ENCODE assay signal across 1 cellular context in the genomic region with DNA sequence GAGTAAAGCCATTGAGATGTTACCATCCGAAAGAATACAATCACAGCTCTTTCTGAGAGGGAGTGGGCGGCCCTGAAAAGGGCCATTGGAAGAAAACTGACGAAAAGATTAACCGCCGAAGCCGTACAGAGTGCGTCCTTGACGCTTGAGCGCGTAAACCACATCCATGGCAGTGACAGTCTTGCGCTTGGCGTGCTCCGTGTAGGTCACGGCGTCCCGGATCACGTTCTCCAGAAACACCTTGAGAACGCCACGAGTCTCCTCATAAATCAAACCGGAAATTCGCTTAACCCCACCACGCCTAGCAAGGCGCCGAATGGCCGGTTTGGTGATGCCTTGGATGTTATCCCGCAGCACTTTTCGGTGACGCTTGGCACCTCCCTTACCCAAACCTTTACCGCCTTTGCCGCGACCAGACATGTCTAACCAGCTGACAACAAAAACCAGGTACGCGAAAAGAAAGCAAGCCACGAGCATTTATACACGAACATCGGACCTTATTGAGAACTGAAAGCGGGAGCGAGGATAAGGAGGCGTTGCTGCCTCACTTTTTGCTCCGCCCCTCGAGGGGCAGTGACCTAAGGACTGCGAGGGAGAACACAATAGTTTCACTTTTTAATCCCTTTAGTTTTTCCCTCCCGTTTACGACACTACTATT.
TF ChIP-seq lines count a peak whose summit lies in the region.

No MANE protein-coding gene starts in this region.

TF ChIP-seq in SK-N-SH, 30 proteins besides CTCF, POLR2A, EP300 and RAD21 (continued from another document):
- peak; percentile 94 for TF ChIP-seq RXRA (IDR thresholded peaks at IDR 0.05; ENCODE audit: borderline replicate concordance, low read depth)
- TF ChIP-seq, protein P1, sequence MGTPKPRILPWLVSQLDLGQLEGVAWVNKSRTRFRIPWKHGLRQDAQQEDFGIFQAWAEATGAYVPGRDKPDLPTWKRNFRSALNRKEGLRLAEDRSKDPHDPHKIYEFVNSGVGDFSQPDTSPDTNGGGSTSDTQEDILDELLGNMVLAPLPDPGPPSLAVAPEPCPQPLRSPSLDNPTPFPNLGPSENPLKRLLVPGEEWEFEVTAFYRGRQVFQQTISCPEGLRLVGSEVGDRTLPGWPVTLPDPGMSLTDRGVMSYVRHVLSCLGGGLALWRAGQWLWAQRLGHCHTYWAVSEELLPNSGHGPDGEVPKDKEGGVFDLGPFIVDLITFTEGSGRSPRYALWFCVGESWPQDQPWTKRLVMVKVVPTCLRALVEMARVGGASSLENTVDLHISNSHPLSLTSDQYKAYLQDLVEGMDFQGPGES (IDR thresholded peaks at IDR 0.05; ENCODE audit: low read depth, low read length) = peak; percentile 93
- TF ChIP-seq, protein P2, sequence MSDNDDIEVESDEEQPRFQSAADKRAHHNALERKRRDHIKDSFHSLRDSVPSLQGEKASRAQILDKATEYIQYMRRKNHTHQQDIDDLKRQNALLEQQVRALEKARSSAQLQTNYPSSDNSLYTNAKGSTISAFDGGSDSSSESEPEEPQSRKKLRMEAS (IDR thresholded peaks at IDR 0.05; ENCODE audit: low read depth) = peak; percentile 73; the same call in 1 of the 2 replicates
- TF ChIP-seq SMC3 (IDR thresholded peaks at IDR 0.05; ENCODE audit: low read depth, low read length) = no peak
- TF ChIP-seq CHD2 (IDR thresholded peaks at IDR 0.05; ENCODE audit: low read length, partially characterized antibody) = peak; percentile 98
- peak; percentile 100 for TF ChIP-seq POLR2AphosphoS5 (IDR thresholded peaks at IDR 0.05; ENCODE audit: low read depth, low read length)
- TF ChIP-seq SIN3A (IDR thresholded peaks at IDR 0.05; ENCODE audit: borderline replicate concordance, low read depth, low read length) = peak; percentile 100
- TF ChIP-seq YY1 (IDR thresholded peaks at IDR 0.05; ENCODE audit: low read depth) = 0 out of 2 replicates have a peak, but pooled peaks have one; percentile 67
- TF ChIP-seq FOXM1 (IDR thresholded peaks at IDR 0.05; ENCODE audit: low read depth) = 0 out of 2 replicates have a peak, but pooled peaks have one; percentile 15
- peak; percentile 95 for TF ChIP-seq TAF1 (IDR thresholded peaks at IDR 0.05; ENCODE audit: borderline replicate concordance, low read depth, low read length)
- TF ChIP-seq NFIC (IDR thresholded peaks at IDR 0.05; ENCODE audit: borderline replicate concordance) = peak; percentile 60; the same call in 1 of the 2 replicates
- peak; percentile 75; the same call in 1 of the 2 replicates for TF ChIP-seq TCF12 (IDR thresholded peaks at IDR 0.05)
- peak; percentile 97 for TF ChIP-seq RCOR1 (IDR thresholded peaks at IDR 0.05; ENCODE audit: low read length)
